Comparison of ENCODE assay signal across 8 cellular contexts in genomic region chr7:95596183-95597135, GRCh38. TPM values are rescaled to one million over a fixed set of nuclear protein-coding genes. Genes with fewer than 3 reads are reported as not detected.
A peak's percentile ranks its signal among the peaks of the same experiment; 100 is the strongest.
DNase-seq lines count a peak whose midpoint lies in the region; ATAC-seq, FAIRE-seq and TF ChIP-seq lines count a peak whose summit lies in the region.

Gene PDK4 (minus strand): TSS chr7:95596516. CDS start chr7:95596293, 223 bp downstream.

- peak within 1 kb of the TSS; percentile 62; the same call in 1 of the 2 replicates for H2AFZ ChIP-seq in K562 (ENCODE audit: low read depth, low read length)

- TF ChIP-seq EP300 in K562 (IDR thresholded peaks at IDR 0.05; ENCODE audit: low read length), result no peak

- no peak within 1 kb of the TSS for H3K27ac ChIP-seq in K562 (ENCODE audit: extremely low read depth, low read depth, low read length)
- H3K27ac ChIP-seq in pancreas, result peak within 1 kb of the TSS; percentile 96 to 98 (median 98)

- no peak for TF ChIP-seq POLR2A in K562 (conservative IDR thresholded peaks at IDR 0.05)

- CTCF ChIA-PET in K562 (lab: Yijun Ruan, JAX; ENCODE audit: low intra/inter-chr PET ratio), result no interaction called here

- H3K4me3 ChIP-seq in K562, result peak within 1 kb of the TSS; percentile 29
- H3K4me3 ChIP-seq in pancreas, result peak within 1 kb of the TSS; percentile 39 to 89 (median 83)

- POLR2A ChIA-PET in K562 (lab: Yijun Ruan, JAX), result interaction anchor here (0.6 kb wide), 1 partner anchor 11 kb away, joined by 3 read pairs; no protein-coding TSS in a partner anchor

- H3K9me3 ChIP-seq in K562 (replicated peaks; ENCODE audit: control insufficient read depth, insufficient read depth, low read depth, low read length) (no peaks in the 10 kb centered on the region; the same call in 1 of the 2 replicates), pancreas (no peaks in the 10 kb centered on the region)

- H3K36me3 ChIP-seq in K562 (ENCODE audit: control insufficient read depth, insufficient read depth, low read length), result no peaks in the 10 kb centered on the region
- H3K36me3 ChIP-seq in pancreas, result peaks cover 0 to 43% (median 7%) of the 10 kb centered on the region in 3 donors

- H4K20me1 ChIP-seq in K562 (replicated peaks; ENCODE audit: control insufficient read depth, insufficient read depth, low read length), result no peaks in the 10 kb centered on the region

- FAIRE-seq in K562 (lab: Jason Lieb, UNC) (no peak), pancreas (lab: Jason Lieb, UNC) (peak; percentile 91)

- TF ChIP-seq RAD21 in K562 (CRISPR knock-in tag; conservative IDR thresholded peaks at IDR 0.05 in 1 of 2, IDR thresholded peaks at IDR 0.05 in 1 of 2), result no peak

- H3K9me1 ChIP-seq in K562 (ENCODE audit: control insufficient read depth, insufficient read depth, low read length), result no peaks in the 10 kb centered on the region

- no peaks in the 10 kb centered on the region for H3K79me2 ChIP-seq in K562 (ENCODE audit: control insufficient read depth, insufficient read depth, low read length)

- peak within 1 kb of the TSS; percentile 45 for H3K4me2 ChIP-seq in K562 (ENCODE audit: insufficient read depth, low read length)

- peak within 1 kb of the TSS in 1 of 2 experiments; percentile 81; a peak in 2 of 4 replicates for H3K9ac ChIP-seq in K562 (ENCODE audit: insufficient read depth in 1 of 2, low read depth in 2 of 2, low read length in 2 of 2)

- H3K27me3 ChIP-seq in K562 (ENCODE audit: control insufficient read depth in 2 of 2, insufficient read depth in 2 of 2, low read length in 2 of 2) (peaks cover 15 to 16% of the 10 kb centered on the region in 2 experiments), pancreas (no peaks in the 10 kb centered on the region)

- intact Hi-C loops in K562 (cut with micrococcal nuclease), result no loop called here
- intact Hi-C loops in pancreas (cut with DNase I), result loop anchor here in 1 of 3 donors (10.0 kb wide), 1 partner anchor 52 kb away; no protein-coding TSS in a partner anchor

- TF ChIP-seq CTCF in K562 (IDR thresholded peaks at IDR 0.05 in 2 of 3, conservative IDR thresholded peaks at IDR 0.05 in 1 of 3; ENCODE audit: insufficient read depth in 2 of 3, low read depth in 1 of 3, low read length in 3 of 3) (no peak), pancreas (IDR thresholded peaks at IDR 0.05) (no peak)

- 1% methylated on average over 66 of the region's 67 CpGs for WGBS in K562 (ENCODE audit: insufficient coverage, low coverage, missing lambda C conversion rate)
- WGBS in pancreas, 2 donors, result 0% methylated on average over 67 of the region's 67 CpGs

- no TSS peak for BruUV-seq in K562 (replicated peaks; lab: Mats Ljungman, UMichigan)

- DNase-seq in DMS 273 (lab: John Stamatoyannopoulos, UW; ENCODE audit: unreplicated experiment) (peak; percentile 84), M059J (ENCODE audit: low read depth) (peak; percentile 86), K562 (ENCODE audit: extremely low read depth in 1 of 4, low spot score in 3 of 4) (peak in 2 of 4 experiments; percentile 12), hepatic stellate cell (ENCODE audit: low spot score) (peak; percentile 37), pancreas (peak; percentile 92 to 98 (median 96)), cerebellar nuclear complex (lab: John Stamatoyannopoulos, UW) (no peak)

- in situ Hi-C loops in K562 (cut with MboI), result no loop called here

- peak; percentile 78 for ATAC-seq in K562
- ATAC-seq in pancreas, result peak; percentile 79 to 96 (median 92)
- no peak for ATAC-seq in HG03025 (IDR thresholded peaks at IDR 0.05; ENCODE audit: low FRiP score, unreplicated experiment)
- ATAC-seq in HG02610 (IDR thresholded peaks at IDR 0.05; ENCODE audit: unreplicated experiment), result no peak

- H3K4me1 ChIP-seq in K562 (replicated peaks in 1 of 2; ENCODE audit: control insufficient read depth in 2 of 2, insufficient read depth in 2 of 2, low read length in 2 of 2) (peaks cover 0 to 9% of the 10 kb centered on the region in 2 experiments; a peak in 3 of 5 replicates), pancreas (peaks cover 9 to 28% (median 28%) of the 10 kb centered on the region in 3 donors)

TF ChIP-seq in K562, 482 proteins besides CTCF, POLR2A, EP300 and RAD21 (continues in another document):
- TF ChIP-seq ZNF592 (IDR thresholded peaks at IDR 0.05) (no peak), RBM15 (IDR thresholded peaks at IDR 0.05; ENCODE audit: insufficient read depth, low read length) (no peak), MNT (conservative IDR thresholded peaks at IDR 0.05) (peak in 1 of 2 experiments; percentile 52; a peak in 2 of 4 replicates), FIP1L1 (IDR thresholded peaks at IDR 0.05; ENCODE audit: low read depth, low read length, poor library complexity, severe bottlenecking) (peak; percentile 43), VEZF1 (CRISPR knock-in tag; IDR thresholded peaks at IDR 0.05) (peak; percentile 44; the same call in 1 of the 2 replicates), PHF8 (IDR thresholded peaks at IDR 0.05; ENCODE audit: borderline replicate concordance, low read length) (peak; percentile 19; the same call in 1 of the 2 replicates)

RNA-seq across cellular contexts. Expression of gene PDK4, which starts in this region (rescaled TPM):
- total RNA-seq in M059J (2014; rRNA removed; shearing (Covaris generic)), result 0.30 and 1.1 TPM in 2 replicates
- total RNA-seq in K562 (2011; cell fraction: chromatin; rRNA removed; ENCODE audit: low replicate concordance), result 0.69 TPM in 1 of 2 replicates, not detected in the other
- total RNA-seq in K562 (2011; cell fraction: nucleolus; rRNA removed), result not detected in 2 replicates
- 0.07 and 0.15 TPM in 2 replicates for total RNA-seq in K562 (2011; cell fraction: nucleoplasm; rRNA removed)
- total RNA-seq in K562 (2014; rRNA removed) (0.45 TPM in 1 of 2 replicates, not detected in the other), K562 (2014; rRNA removed; fragmentation: Illumina TruSeq; extraction: Trizol) (0.04 and 0.16 TPM in 2 replicates), K562 (2015; rRNA removed; fragmentation: Illumina TruSeq; extraction: Trizol) (0.07 and 0.15 TPM in 2 replicates), K562 (2021) (0.20 and 0.24 TPM in 2 replicates), pancreas (100 to 1,000 TPM in 1 of 6 donors, 10 to 100 TPM in 5; 20.4 to 679 (median 53.0) TPM)
- polyA plus RNA-seq in K562 (2011; rRNA removed) (0.03 and 0.11 TPM in 2 replicates), K562 (2014; fragmentation: Illumina TruSeq; extraction: Trizol) (0.06 and 0.09 TPM in 2 replicates), K562 (2014; fragmentation: Nextera tagmentation; extraction: Ambion mirVana) (under 1 TPM in 1 of 2 experiments, not detected in 1; 0.03 TPM), K562 (2014; rRNA removed) (0.04 and 0.08 TPM in 2 replicates), pancreas (10 to 100 TPM; 71.3 to 71.7 TPM)
- 0.03 TPM in 1 of 2 replicates, not detected in the other for polyA plus RNA-seq in K562 (2011; cell fraction: cytosol; rRNA removed)
- polyA plus RNA-seq in K562 (2011; cell fraction: nucleus; rRNA removed), result 0.06 and 0.17 TPM in 2 replicates
- 0.05 and 0.26 TPM in 2 replicates for polyA plus RNA-seq in K562 (2012)
- polyA minus RNA-seq in K562 (2011; rRNA and poly(A)+ RNA removed), result 0.14 and 0.21 TPM in 2 replicates
- polyA minus RNA-seq in K562 (2011; cell fraction: cytosol; rRNA and poly(A)+ RNA removed), result 0.38 and 2.1 TPM in 2 replicates
- polyA minus RNA-seq in K562 (2011; cell fraction: nucleus; rRNA and poly(A)+ RNA removed), result 0.22 and 0.67 TPM in 2 replicates

Comparison
In these comparisons a context has a peak if more than half of its experiments do, and no peak if none do; other contexts are left out.
1. RNA of gene PDK4 (total RNA-seq): 20.4 to 679 TPM in pancreas; 0.30 to 1.1 TPM in M059J and 0.04 to 0.69 TPM in K562; every median in the first group is over 10 times any median in the second.
2. RNA of gene PDK4 (polyA plus RNA-seq): 71.3 to 71.7 TPM in pancreas; 0.03 to 0.26 TPM in K562; every median in the first group is over 10 times any median in the second.
3. DNase-seq: peak in DMS 273 (single experiment), M059J (single experiment), hepatic stellate cell (single experiment) and pancreas (6 of 6); none in cerebellar nuclear complex (0 of 2).
4. ATAC-seq: peak in K562 (single experiment) and pancreas (4 of 4); none in HG03025 (single experiment) and HG02610 (single experiment).